14 cellular contexts compared by ENCODE assay signal in genomic region chr9:21141427-21141882, GRCh38. TPM values are rescaled to one million over a fixed set of nuclear protein-coding genes. Genes with fewer than 3 reads are reported as not detected.
DNase-seq lines count a peak whose midpoint lies in the region; ATAC-seq and TF ChIP-seq lines count a peak whose summit lies in the region.
"Had no signal": no experiment of that assay in that cellular context is flagged by ENCODE, and none has a peak within 500 bp of the region (broad histone marks: within the 10 kb centered on the region; RNA-seq: fewer than 3 reads in every experiment).

IFNW1 (minus strand) TSS chr9:21141832; CDS start chr9:21141570, 262 bp downstream.

- intact Hi-C loops in Right ventricle myocardium inferior (cut with DNase I), result no loop called here

- H3K27ac ChIP-seq in cardiac muscle cell (no peak within 1 kb of the TSS), WERI-Rb-1 (no peak within 1 kb of the TSS)
- H3K27ac ChIP-seq: BLaER1 had no signal

- TF ChIP-seq CTCF in cardiac muscle cell (IDR thresholded peaks at IDR 0.05; ENCODE audit: low read depth, low read length) (peak; percentile 11), WERI-Rb-1 (IDR thresholded peaks at IDR 0.05; ENCODE audit: low read depth, low read length) (0 out of 2 replicates have a peak, but pooled peaks have one; percentile 25)

- H3K27me3 ChIP-seq in cardiac muscle cell, result no peaks in the 10 kb centered on the region
- H3K27me3 ChIP-seq in WERI-Rb-1 (ENCODE audit: insufficient read depth, low read depth, severe bottlenecking), result no peaks in the 10 kb centered on the region
- H3K27me3 ChIP-seq: BLaER1 had no signal

- H3K36me3 ChIP-seq in cardiac muscle cell (no peaks in the 10 kb centered on the region), WERI-Rb-1 (no peaks in the 10 kb centered on the region)
- H3K36me3 ChIP-seq: BLaER1 had no signal

- H3K9me3 ChIP-seq in cardiac muscle cell (ENCODE audit: low read depth), result no peaks in the 10 kb centered on the region
- no peaks in the 10 kb centered on the region for H3K9me3 ChIP-seq in WERI-Rb-1 (ENCODE audit: severe bottlenecking)
- H3K9me3 ChIP-seq: BLaER1 had no signal

- no peaks in the 10 kb centered on the region for H3K4me1 ChIP-seq in cardiac muscle cell (ENCODE audit: low read depth)

- DNase-seq in cardiac muscle cell (ENCODE audit: low read depth in 1 of 2, low spot score in 1 of 2) (no peak), Right ventricle myocardium inferior (ENCODE audit: missing footprints) (no peak), WERI-Rb-1 (no peak), GM19238 (ENCODE audit: insufficient read length, low spot score) (no peak), ecto neural progenitor cell (ENCODE audit: low spot score) (no peak)
- no peak for DNase-seq in activated CD4-positive, CD25-positive, alpha-beta regulatory T cell (lab: John Stamatoyannopoulos, UW)
- DNase-seq: amygdala; hippocampal formation; NCI-H1417 treated with DMSO at 0.1 percent for 48 hours; nucleus accumbens; stimulated activated CD8-positive, alpha-beta memory T cell treated with anti-CD3 and anti-CD28 coated beads, Interleukin-4, amount 100 ng/mL, for 48 hours had no signal

- H3K4me3 ChIP-seq in cardiac muscle cell, result no peak within 1 kb of the TSS
- no peak within 1 kb of the TSS for H3K4me3 ChIP-seq in WERI-Rb-1 (ENCODE audit: low read depth, low read length)
- H3K4me3 ChIP-seq: BLaER1 had no signal

- ATAC-seq in Right ventricle myocardium inferior (no peak), HG02798 (IDR thresholded peaks at IDR 0.05; ENCODE audit: poor library complexity, unreplicated experiment) (peak; percentile 77), GM21381 (IDR thresholded peaks at IDR 0.05; ENCODE audit: unreplicated experiment) (no peak)

RNA-seq across cellular contexts. Expression of gene IFNW1, which starts in this region (rescaled TPM):
- total RNA-seq in cardiac muscle cell, result not detected in 2 replicates
- polyA plus RNA-seq in cardiac muscle cell, result not detected in 2 replicates
- total RNA-seq in Right ventricle myocardium inferior, result not detected
